Comparison of ENCODE assay signal across 8 cellular contexts in genomic region chr2:176269319-176270099, GRCh38. TPM values are rescaled to one million over a fixed set of nuclear protein-coding genes. Genes with fewer than 3 reads are reported as not detected.
DNase-seq lines count a peak whose midpoint lies in the region; ATAC-seq and TF ChIP-seq lines count a peak whose summit lies in the region.

Gene MTX2 (plus strand): TSS chr2:176269442. CDS start chr2:176269630, 188 bp downstream.

- H3K27me3 ChIP-seq in right atrium auricular region (no peaks in the 10 kb centered on the region), rectal smooth muscle tissue (ENCODE audit: control insufficient read depth, insufficient read depth, low read length) (no peaks in the 10 kb centered on the region)

- H3K9ac ChIP-seq in rectal smooth muscle tissue (ENCODE audit: low read length): peak within 1 kb of the TSS; percentile 43

- H3K4me3 ChIP-seq in right atrium auricular region (peak within 1 kb of the TSS; percentile 80 to 83), rectal smooth muscle tissue (ENCODE audit: low read length) (peak within 1 kb of the TSS; percentile 83)

- peaks cover 22% of the 10 kb centered on the region for H3K4me1 Mint-ChIP-seq in T-helper 17 cell

- peak within 1 kb of the TSS; percentile 86 to 88 for H3K27ac ChIP-seq in right atrium auricular region
- H3K27ac ChIP-seq in rectal smooth muscle tissue (ENCODE audit: low read depth, low read length): peak within 1 kb of the TSS; percentile 87

- peak within 1 kb of the TSS; percentile 94 for H3K27ac Mint-ChIP-seq in T-helper 17 cell

- no peaks in the 10 kb centered on the region for H3K9me3 ChIP-seq in T-helper 17 cell (ENCODE audit: control insufficient read depth, low read length, poor library complexity, severe bottlenecking)
- H3K9me3 ChIP-seq in right atrium auricular region: no peaks in the 10 kb centered on the region

- DNase-seq in NCI-H146 (lab: John Stamatoyannopoulos, UW): peak; percentile 81
- DNase-seq in T-helper 17 cell: peak; percentile 50 to 53 (median 50)
- DNase-seq in amygdala (lab: John Stamatoyannopoulos, UW): peak in 53 of 56 donors; percentile 19 to 81 (median 62)
- no peak for DNase-seq in right atrium auricular region (ENCODE audit: low spot score)
- no peak for DNase-seq in cerebellar nuclear complex (lab: John Stamatoyannopoulos, UW)

- peaks cover 23% of the 10 kb centered on the region for H3K27me3 Mint-ChIP-seq in T-helper 17 cell

- TF ChIP-seq POLR2A in GM15510 (IDR thresholded peaks at IDR 0.05; ENCODE audit: borderline replicate concordance, extremely low read depth, insufficient read length): peak; percentile 87

- no peaks in the 10 kb centered on the region for H3K36me3 Mint-ChIP-seq in T-helper 17 cell (ENCODE audit: low read depth)

- peak within 1 kb of the TSS; percentile 97 for H3K4me3 Mint-ChIP-seq in T-helper 17 cell

- ATAC-seq in HG02852 (IDR thresholded peaks at IDR 0.05; ENCODE audit: unreplicated experiment) (peak; percentile 97), T-helper 17 cell (peak; percentile 93)

- peak in 1 of 2 donors; percentile 49 for TF ChIP-seq CTCF in right atrium auricular region (IDR thresholded peaks at IDR 0.05)

- no peaks in the 10 kb centered on the region for H3K36me3 ChIP-seq in right atrium auricular region
- H3K36me3 ChIP-seq in rectal smooth muscle tissue (ENCODE audit: control insufficient read depth, insufficient read depth, low read length): no peaks in the 10 kb centered on the region

- H3K4me1 ChIP-seq in right atrium auricular region (peaks cover 0 to 11% of the 10 kb centered on the region in 2 donors), rectal smooth muscle tissue (ENCODE audit: control insufficient read depth, insufficient read depth, low read length) (peaks cover 2% of the 10 kb centered on the region)

RNA-seq across cellular contexts. Expression of gene MTX2, which starts in this region (rescaled TPM):
- total RNA-seq in T-helper 17 cell: 1 to 10 TPM; 6.1 to 7.5 TPM
- 10 to 100 TPM; 36.7 to 73.5 TPM for total RNA-seq in right atrium auricular region

Comparison
In these comparisons a context has a peak if more than half of its experiments do, and no peak if none do; other contexts are left out.
1. RNA of gene MTX2 (total RNA-seq): 36.7 to 73.5 TPM in right atrium auricular region; 6.1 to 7.5 TPM in T-helper 17 cell; every median in the first group is over 4 times any median in the second.
2. DNase-seq: peak in NCI-H146 (single experiment), T-helper 17 cell (3 of 3) and amygdala (53 of 56); none in right atrium auricular region (single experiment) and cerebellar nuclear complex (0 of 2).